1 cellular context compared by ENCODE assay signal in genomic region chr4:28755081-28755480, GRCh38.
TF ChIP-seq lines count a peak whose summit lies in the region.

No MANE protein-coding gene starts in this region.

TF ChIP-seq in GM23338, 12 proteins besides CTCF, POLR2A, EP300 and RAD21 (continued from another document):
- TF ChIP-seq ZNF462 (CRISPR knock-in tag; IDR thresholded peaks at IDR 0.05) (no peak), EZH2 (IDR thresholded peaks at IDR 0.05; ENCODE audit: low read depth, unreplicated experiment) (no peak), NANOG (IDR thresholded peaks at IDR 0.05; ENCODE audit: borderline replicate concordance) (no peak), EZH2phosphoT487 (IDR thresholded peaks at IDR 0.05; ENCODE audit: unreplicated experiment) (no peak), POLR2AphosphoS5 (IDR thresholded peaks at IDR 0.05; ENCODE audit: low read depth) (no peak), JUNB (IDR thresholded peaks at IDR 0.05; ENCODE audit: unreplicated experiment) (no peak), REST (IDR thresholded peaks at IDR 0.05; ENCODE audit: unreplicated experiment) (no peak), STAT1 (IDR thresholded peaks at IDR 0.05; ENCODE audit: unreplicated experiment) (no peak)
TF ChIP-seq in GM23338: peak in this region for 0.
